ENCODE assay signal across 8 cellular contexts in genomic region chrX:77785400-77785745, GRCh38. TPM values are rescaled to one million over a fixed set of nuclear protein-coding genes. Genes with fewer than 3 reads are reported as not detected.
DNase-seq lines count a peak whose midpoint lies in the region; ATAC-seq and TF ChIP-seq lines count a peak whose summit lies in the region.

No MANE protein-coding gene starts in this region.

- H3K79me2 ChIP-seq in osteoblast (ENCODE audit: insufficient read depth, low read length) = peaks cover 58% of the 10 kb centered on the region

- H3K27me3 ChIP-seq in osteoblast (ENCODE audit: insufficient read depth, low read length) = no peaks in the 10 kb centered on the region

- peak overlapping the region; percentile 63 for H3K4me3 ChIP-seq in HFF-Myc (replicated peaks; ENCODE audit: low read depth, low read length)
- H3K4me3 ChIP-seq in foreskin fibroblast (ENCODE audit: low read depth in 1 of 2, low read length in 2 of 2) = peak overlapping the region; percentile 69 to 81
- peak overlapping the region; percentile 86 for H3K4me3 ChIP-seq in osteoblast (ENCODE audit: insufficient read depth, low read length)

- peak overlapping the region; percentile 83 for H3K4me2 ChIP-seq in osteoblast (ENCODE audit: insufficient read depth, low read length)

- H3K36me3 ChIP-seq in osteoblast (ENCODE audit: insufficient read depth, low read length) = no peaks in the 10 kb centered on the region

- H3K27ac ChIP-seq in VCaP (peak overlapping the region; percentile 88), osteoblast (ENCODE audit: low read depth, low read length) (no peak overlapping the region)

- DNase-seq in C1 segment of cervical spinal cord (lab: John Stamatoyannopoulos, UW) (peak in 8 of 14 donors; percentile 9 to 65 (median 46)), HFF-Myc (ENCODE audit: extremely low read depth, low read depth) (no peak), foreskin fibroblast (peak in 1 of 2 donors; percentile 49), osteoblast (ENCODE audit: insufficient read length, low spot score, missing footprints) (no peak), mesenteric fat pad (ENCODE audit: low spot score) (no peak)

- H2AFZ ChIP-seq in osteoblast (ENCODE audit: low read length) = no peak overlapping the region

- peaks cover 24% of the 10 kb centered on the region for H4K20me1 ChIP-seq in osteoblast (ENCODE audit: insufficient read depth, low read length)

- H3K4me1 ChIP-seq in osteoblast (ENCODE audit: insufficient read depth, low read length) = peaks cover 9% of the 10 kb centered on the region

- ATAC-seq in GM18858 (IDR thresholded peaks at IDR 0.05; ENCODE audit: unreplicated experiment) (no peak), HG02642 (IDR thresholded peaks at IDR 0.05; ENCODE audit: poor library complexity, unreplicated experiment) (no peak)

- TF ChIP-seq CTCF in HFF-Myc (IDR thresholded peaks at IDR 0.05; ENCODE audit: low read depth, low read length, missing control alignments) (no peak), VCaP (conservative IDR thresholded peaks at IDR 0.05) (no peak), foreskin fibroblast (IDR thresholded peaks at IDR 0.05; ENCODE audit: low read depth, low read length) (no peak), osteoblast (IDR thresholded peaks at IDR 0.05; ENCODE audit: extremely low read depth, low read depth, low read length) (no peak)

- H3K9me3 ChIP-seq in osteoblast (ENCODE audit: low read depth, low read length) = no peaks in the 10 kb centered on the region

RNA-seq across cellular contexts. Expression of gene ATRX, which starts 0.6 kb away (rescaled TPM):
- total RNA-seq in osteoblast (79.0 and 80.3 TPM in 2 replicates), mesenteric fat pad (97.7 TPM)

Comparison
In these comparisons a context has a peak if more than half of its experiments do, and no peak if none do; other contexts are left out.
1. DNase-seq: peak in C1 segment of cervical spinal cord (8 of 14); none in HFF-Myc (single experiment), osteoblast (single experiment) and mesenteric fat pad (single experiment).
2. Peak in every context shown above with its lines, with median percentiles within 50 percentile points of each other: H3K4me3 ChIP-seq.